In the genomic region with DNA sequence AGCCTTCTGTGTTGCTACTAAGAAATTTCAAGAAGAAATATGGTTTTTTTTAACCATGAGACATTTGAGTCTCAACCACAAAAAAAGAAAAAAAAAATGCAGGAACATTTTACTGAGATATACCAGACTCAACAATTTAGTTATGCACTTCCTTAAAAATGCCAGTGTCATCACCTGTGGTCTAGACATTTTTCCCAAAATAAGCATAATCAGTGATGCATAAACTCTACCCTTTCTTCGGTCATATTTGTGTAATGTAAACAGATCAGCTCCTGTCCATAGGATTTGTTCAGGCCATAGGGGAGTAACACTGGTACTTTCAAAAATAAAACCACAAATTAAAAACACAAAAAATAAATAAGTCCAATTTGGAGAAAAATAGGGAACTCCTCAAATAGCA, we compare ENCODE assay signal across 15 cellular contexts.
DNase-seq lines count a peak whose midpoint lies in the region; ATAC-seq and TF ChIP-seq lines count a peak whose summit lies in the region.
"Had no signal": no experiment of that assay in that cellular context is flagged by ENCODE, and none has a peak within 500 bp of the region (broad histone marks: within the 10 kb centered on the region; RNA-seq: fewer than 3 reads in every experiment).

No MANE protein-coding gene starts in this region.

- no peaks in the 10 kb centered on the region for H3K27me3 Mint-ChIP-seq in HFFc6 (ENCODE audit: insufficient read depth)
- H3K27me3 Mint-ChIP-seq: dendritic cell treated with granulocyte-macrophage colony-stimulating factor and Interleukin-4, amounts not matched to agents 40 ng/mL and 50 ng/mL, for 4 days had no signal

- no peak for TF ChIP-seq CTCF in AG04449 (IDR thresholded peaks at IDR 0.05; ENCODE audit: insufficient read depth, low read length, missing control alignments)
- TF ChIP-seq CTCF in HFFc6 (IDR thresholded peaks at IDR 0.05) = no peak

- no peaks in the 10 kb centered on the region for H3K9me3 Mint-ChIP-seq in HFFc6

- no peak overlapping the region for H3K4me3 ChIP-seq in AG04449 (ENCODE audit: low read depth, low read length)
- H3K4me3 ChIP-seq: mucosa of descending colon had no signal

- no peak for ATAC-seq in GM18861 (IDR thresholded peaks at IDR 0.05; ENCODE audit: unreplicated experiment)
- no peak for ATAC-seq in HG02759 (IDR thresholded peaks at IDR 0.05; ENCODE audit: unreplicated experiment)
- no peak for ATAC-seq in GM19452 (IDR thresholded peaks at IDR 0.05; ENCODE audit: unreplicated experiment)
- ATAC-seq: mucosa of descending colon had no signal

- H3K4me3 Mint-ChIP-seq in HFFc6 = no peak overlapping the region
- H3K4me3 Mint-ChIP-seq: dendritic cell treated with granulocyte-macrophage colony-stimulating factor and Interleukin-4, amounts not matched to agents 40 ng/mL and 50 ng/mL, for 4 days had no signal

- POLR2A ChIA-PET in AG04449 (lab: Yijun Ruan, JAX) = no interaction called here

- peaks cover 48% of the 10 kb centered on the region for H3K4me1 Mint-ChIP-seq in HFFc6 (ENCODE audit: low read depth)

- peak; percentile 26 for DNase-seq in AG04449 (ENCODE audit: low read depth, low spot score)
- DNase-seq in HFFc6 = no peak
- peak; percentile 17 for DNase-seq in RPMI8226
- DNase-seq in fibroblast of peridontal ligament (ENCODE audit: extremely low read depth) = peak; percentile 68
- no peak for DNase-seq in activated CD8-positive, alpha-beta memory T cell treated with anti-CD3 and anti-CD28 coated beads for 24 hours
- DNase-seq: DMS153; islet precursor cell; mucosa of descending colon; NCI-H510A; stimulated activated CD4-positive, alpha-beta T cell treated with anti-CD3 and anti-CD28 coated beads, Interleukin-1b, Interleukin-23, amount 100 ng/mL, for 48 hours; WERI-Rb-1 had no signal

- CTCF ChIA-PET in AG04449 (lab: Yijun Ruan, JAX) = no interaction called here

- H3K36me3 Mint-ChIP-seq in HFFc6 (ENCODE audit: low read depth) = no peaks in the 10 kb centered on the region; the same call in 1 of the 2 replicates

- H3K27ac Mint-ChIP-seq in HFFc6 = peak overlapping the region; percentile 32; the same call in 1 of the 2 replicates
- H3K27ac Mint-ChIP-seq: dendritic cell treated with granulocyte-macrophage colony-stimulating factor and Interleukin-4, amounts not matched to agents 40 ng/mL and 50 ng/mL, for 4 days had no signal

Comparison
In these comparisons a context has a peak if more than half of its experiments do, and no peak if none do; other contexts are left out.
1. DNase-seq: peak in AG04449 (single experiment), RPMI8226 (single experiment) and fibroblast of peridontal ligament (single experiment); none in HFFc6 (single experiment) and activated CD8-positive, alpha-beta memory T cell treated with anti-CD3 and anti-CD28 coated beads for 24 hours (single experiment).